1 cellular context compared by ENCODE assay signal in genomic region chr12:95319694-95320331, GRCh38.
TF ChIP-seq lines count a peak whose summit lies in the region.

No MANE protein-coding gene starts in this region.

TF ChIP-seq in GM23338, 12 proteins besides CTCF, POLR2A, EP300 and RAD21 (continued from another document):
- no peak for TF ChIP-seq ZNF462 (CRISPR knock-in tag; IDR thresholded peaks at IDR 0.05)
- TF ChIP-seq EZH2phosphoT487 (IDR thresholded peaks at IDR 0.05; ENCODE audit: unreplicated experiment), result no peak
- TF ChIP-seq CREB1 (CRISPR knock-in tag; IDR thresholded peaks at IDR 0.05; ENCODE audit: low read depth), result no peak
- TF ChIP-seq STAT1 (IDR thresholded peaks at IDR 0.05; ENCODE audit: unreplicated experiment), result no peak
- TF ChIP-seq JUNB (IDR thresholded peaks at IDR 0.05; ENCODE audit: unreplicated experiment), result no peak
- no peak for TF ChIP-seq ZNF114 (CRISPR knock-in tag; IDR thresholded peaks at IDR 0.05)
